27 cellular contexts compared by ENCODE assay signal in the genomic region with DNA sequence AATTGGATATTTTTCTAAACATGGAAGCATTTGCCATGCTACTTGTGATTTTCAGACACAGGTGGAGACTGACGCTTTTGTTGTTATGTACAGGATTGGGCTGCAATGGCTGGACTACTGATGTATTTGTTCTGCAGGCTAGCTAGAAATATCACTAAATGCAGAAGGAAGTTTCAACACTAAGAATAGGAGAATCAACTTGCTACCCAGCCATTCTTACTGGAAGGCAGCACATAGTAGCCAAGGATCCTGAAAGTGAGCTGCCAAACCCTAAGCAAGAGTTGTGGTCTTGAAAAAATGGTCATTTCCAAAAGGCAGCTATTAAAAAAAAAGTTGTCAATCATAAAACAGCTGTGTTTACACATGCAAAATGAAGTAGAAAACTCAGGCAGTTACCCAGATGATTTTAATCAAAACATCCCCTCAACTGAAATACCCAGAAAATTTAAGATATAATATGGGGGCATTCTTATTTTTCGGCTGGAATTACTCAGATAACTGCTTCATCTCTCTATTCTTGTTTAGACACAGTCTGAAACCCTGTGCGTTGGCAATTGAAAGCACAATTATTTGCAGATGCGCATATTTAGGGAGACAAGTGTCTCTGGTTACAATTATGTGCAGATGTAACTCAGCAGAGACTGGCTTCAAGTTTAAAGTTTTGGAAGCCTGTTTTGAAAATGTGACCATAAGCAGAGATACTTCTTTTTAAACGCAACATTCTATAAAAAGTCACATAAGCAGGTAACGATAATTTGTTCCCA. TPM values are rescaled to one million over a fixed set of nuclear protein-coding genes. Genes with fewer than 3 reads are reported as not detected.
DNase-seq lines count a peak whose midpoint lies in the region; ATAC-seq and TF ChIP-seq lines count a peak whose summit lies in the region.
"Had no signal": no experiment of that assay in that cellular context is flagged by ENCODE, and none has a peak within 500 bp of the region (broad histone marks: within the 10 kb centered on the region; RNA-seq: fewer than 3 reads in every experiment).

No MANE protein-coding gene starts in this region.

- DNase-seq in DMS 273 (lab: John Stamatoyannopoulos, UW; ENCODE audit: unreplicated experiment) (peak; percentile 26), DMS 273 treated with DMSO at 0.1 percent for 48 hours (lab: John Stamatoyannopoulos, UW) (no peak), BJ (ENCODE audit: low read depth) (peak; percentile 22), SK-N-SH (peak; percentile 9), osteocyte (ENCODE audit: extremely low spot score, unreplicated experiment) (no peak), hepatic stellate cell (ENCODE audit: low spot score) (no peak)
- DNase-seq: AML-193; C1 segment of cervical spinal cord; CD4-positive, alpha-beta memory T cell; COR-L47; DMS79 treated with DMSO at 0.1 percent for 48 hours; GF-D8; HFFc6; NCI-H1048; NCI-H1417; NCI-H1694; NCI-H2029 treated with DMSO at 0.1 percent for 48 hours; NCI-H2227 treated with DMSO at 0.1 percent for 48 hours; NCI-H526 treated with DMSO at 0.1 percent for 48 hours; SHP77 had no signal

- no peak overlapping the region for H3K27ac ChIP-seq in SK-N-SH (ENCODE audit: low read depth in 2 of 2, low read length in 1 of 2)
- H3K27ac ChIP-seq: 22Rv1, RWPE1 had no signal

- ATAC-seq in HG03108 (IDR thresholded peaks at IDR 0.05; ENCODE audit: unreplicated experiment) (no peak), HG02798 (IDR thresholded peaks at IDR 0.05; ENCODE audit: poor library complexity, unreplicated experiment) (no peak)
- ATAC-seq: Panc1 had no signal

- TF ChIP-seq EP300 in SK-N-SH (IDR thresholded peaks at IDR 0.05; ENCODE audit: borderline replicate concordance in 1 of 2, low read depth in 1 of 2, low read length in 1 of 2): no peak

- no peaks in the 10 kb centered on the region; a peak in 1 of 4 replicates for H3K4me1 ChIP-seq in SK-N-SH (ENCODE audit: control insufficient read depth in 1 of 2, insufficient read depth in 2 of 2, low read depth in 1 of 2, low read length in 1 of 2)

- no peak for TF ChIP-seq RAD21 in SK-N-SH (IDR thresholded peaks at IDR 0.05; ENCODE audit: low read length)

- no peaks in the 10 kb centered on the region for H3K9me3 ChIP-seq in SK-N-SH

- WGBS in SK-N-SH (ENCODE audit: low lambda C conversion rate): 45% methylated on average over 6 of the region's 6 CpGs

- no peak overlapping the region for H3K9ac ChIP-seq in SK-N-SH

- peak overlapping the region; percentile 44 for H3K27ac Mint-ChIP-seq in osteocyte (ENCODE audit: unreplicated experiment)
- H3K27ac Mint-ChIP-seq: CD4-positive, alpha-beta memory T cell; HFFc6 had no signal

- POLR2A ChIA-PET in BJ (lab: Charles Lee) (no interaction called here), SK-N-SH (lab: Yijun Ruan, JAX) (no interaction called here)

- H3K4me1 Mint-ChIP-seq in osteocyte (ENCODE audit: unreplicated experiment): peaks cover 38% of the 10 kb centered on the region
- H3K4me1 Mint-ChIP-seq: CD4-positive, alpha-beta memory T cell had no signal

- no peak overlapping the region for H2AFZ ChIP-seq in SK-N-SH (ENCODE audit: low read depth)

- no peaks in the 10 kb centered on the region for H4K20me1 ChIP-seq in SK-N-SH (ENCODE audit: insufficient read depth)

- no peak for TF ChIP-seq CTCF in BJ (IDR thresholded peaks at IDR 0.05; ENCODE audit: insufficient read depth, low read depth, low read length)
- TF ChIP-seq CTCF in SK-N-SH (IDR thresholded peaks at IDR 0.05): no peak
- no peak for TF ChIP-seq CTCF in osteocyte (IDR thresholded peaks at IDR 0.05)

- peaks cover 2% of the 10 kb centered on the region for H3K36me3 Mint-ChIP-seq in osteocyte (ENCODE audit: unreplicated experiment)
- H3K36me3 Mint-ChIP-seq: CD4-positive, alpha-beta memory T cell had no signal

- no peaks in the 10 kb centered on the region for H3K27me3 Mint-ChIP-seq in osteocyte (ENCODE audit: unreplicated experiment)
- H3K27me3 Mint-ChIP-seq: CD4-positive, alpha-beta memory T cell had no signal

- no peak overlapping the region for H3K4me3 ChIP-seq in BJ (ENCODE audit: low read depth, low read length)
- H3K4me3 ChIP-seq in SK-N-SH (ENCODE audit: low read depth in 2 of 2, low read length in 1 of 2): no peak overlapping the region

- H3K27me3 ChIP-seq in BJ (ENCODE audit: control insufficient read depth, insufficient read depth, low read length) (no peaks in the 10 kb centered on the region), SK-N-SH (ENCODE audit: insufficient read depth) (no peaks in the 10 kb centered on the region)

- no peaks in the 10 kb centered on the region for H3K79me2 ChIP-seq in SK-N-SH (ENCODE audit: insufficient read depth)

- CTCF ChIA-PET in BJ (lab: Yijun Ruan, JAX): interaction anchor here (1.5 kb wide), 1 partner anchor 293 kb away, joined by 3 read pairs; no protein-coding TSS in a partner anchor
- CTCF ChIA-PET in SK-N-SH (lab: Yijun Ruan, JAX): interaction anchor here (0.6 to 1.2 kb wide), 4 partner anchors 12 to 1209 kb away, joined by 3 read pairs; no protein-coding TSS in a partner anchor

- H3K36me3 ChIP-seq in BJ (ENCODE audit: control insufficient read depth, insufficient read depth, low read length) (no peaks in the 10 kb centered on the region), SK-N-SH (replicated peaks in 1 of 2; ENCODE audit: control insufficient read depth in 1 of 2, insufficient read depth in 2 of 2, low read length in 1 of 2) (no peaks in the 10 kb centered on the region)

- H3K4me3 Mint-ChIP-seq in osteocyte (ENCODE audit: unreplicated experiment): no peak overlapping the region
- H3K4me3 Mint-ChIP-seq: CD4-positive, alpha-beta memory T cell; HFFc6 had no signal

- no peak overlapping the region for H3K4me2 ChIP-seq in SK-N-SH

- no peaks in the 10 kb centered on the region for H3K9me3 Mint-ChIP-seq in osteocyte (ENCODE audit: unreplicated experiment)
- H3K9me3 Mint-ChIP-seq: HFFc6 had no signal

- H3F3A ChIP-seq in SK-N-SH (replicated peaks; ENCODE audit: insufficient read depth): no peaks in the 10 kb centered on the region

- H3K9me2 ChIP-seq in SK-N-SH: peaks cover 3% of the 10 kb centered on the region; the same call in 1 of the 2 replicates

TF ChIP-seq in SK-N-SH, 30 proteins besides CTCF, POLR2A, EP300 and RAD21:
- no peak for TF ChIP-seq SIN3A (IDR thresholded peaks at IDR 0.05; ENCODE audit: borderline replicate concordance, low read depth, low read length)

RNA-seq across cellular contexts. Expression of gene GFRA1, which starts 31.2 kb away (rescaled TPM):
- 25.9 and 41.6 TPM in 2 replicates for polyA plus RNA-seq in BJ (2011; rRNA removed)
- polyA minus RNA-seq in BJ (2011; rRNA and poly(A)+ RNA removed): 16.5 and 16.9 TPM in 2 replicates
- 1.6 and 2.6 TPM in 2 replicates for polyA plus RNA-seq in SK-N-SH (2012; rRNA removed)
- 2.0 and 2.4 TPM in 2 replicates for polyA plus RNA-seq in SK-N-SH (2012; cell fraction: cytosol; rRNA removed)
- polyA plus RNA-seq in SK-N-SH (2012; cell fraction: nucleus; rRNA removed): 2.1 and 2.4 TPM in 2 replicates
- 41.8 and 44.1 TPM in 2 replicates for total RNA-seq in osteocyte
- total RNA-seq: CD4-positive, alpha-beta memory T cell; HT-29; OCI-LY7 had no signal
- polyA plus RNA-seq: CD4-positive, alpha-beta memory T cell had no signal

Comparison
In these comparisons a context has a peak if more than half of its experiments do, and no peak if none do; other contexts are left out.
1. DNase-seq: peak in DMS 273 (single experiment), BJ (single experiment) and SK-N-SH (single experiment); none in DMS 273 treated with DMSO at 0.1 percent for 48 hours (single experiment), osteocyte (single experiment) and hepatic stellate cell (single experiment).